ENCODE assay signal across 24 cellular contexts in the genomic region with DNA sequence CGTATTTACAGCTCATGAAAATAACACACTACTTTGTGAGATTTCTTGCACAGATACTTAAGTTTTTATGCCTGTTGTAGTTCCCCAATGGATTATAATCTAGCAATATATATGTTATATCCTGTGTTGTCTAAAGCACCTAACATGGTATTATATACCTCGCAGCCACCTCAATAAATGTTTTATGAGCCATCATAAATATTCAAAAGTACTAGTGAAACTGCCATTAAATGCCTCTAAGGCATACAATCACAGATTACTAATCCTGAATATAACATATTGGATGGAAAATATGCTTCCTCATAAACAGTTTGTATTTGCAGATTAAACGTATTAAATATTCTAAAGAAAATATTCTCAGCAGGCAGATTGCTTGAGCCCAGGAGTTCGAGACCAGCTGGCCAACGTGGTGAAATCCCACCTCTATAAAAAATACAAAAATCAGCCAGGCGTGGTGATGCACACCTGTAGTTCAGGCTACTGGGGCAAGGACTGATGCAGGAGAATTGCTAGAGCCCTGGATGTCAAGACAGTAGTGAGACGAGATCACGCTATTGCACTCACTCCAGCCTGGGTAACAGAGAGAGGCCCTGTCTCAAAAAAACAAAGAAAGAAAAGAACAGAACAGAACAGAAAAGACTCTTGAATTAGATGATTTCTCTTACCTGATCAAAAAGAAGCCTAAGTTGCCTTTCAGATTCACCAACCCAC.
"Had no signal": no experiment of that assay in that cellular context is flagged by ENCODE, and none has a peak within 500 bp of the region (broad histone marks: within the 10 kb centered on the region; RNA-seq: fewer than 3 reads in every experiment).

No MANE protein-coding gene starts in this region.

- H3K27me3 ChIP-seq: adrenal gland, breast epithelium, ovary, spleen, testis had no signal

- H3K4me1 ChIP-seq: adrenal gland, breast epithelium, left ventricle myocardium inferior, prostate gland, spleen, testis had no signal

- DNase-seq: activated CD4-positive, alpha-beta T cell treated with anti-CD3 and anti-CD28 coated beads for 1 hour; activated CD4-positive, alpha-beta T cell treated with anti-CD3 and anti-CD28 coated beads, Interleukin-2, amount 50 U/mL, for 1 hour; activated naive CD4-positive, alpha-beta T cell; activated T-cell treated with anti-CD3 and anti-CD28 coated beads, Interleukin-2, amount 50 U/mL, for 1 hour; effector memory CD4-positive, alpha-beta T cell; foreskin melanocyte; kidney glomerular epithelial cell; left ventricle myocardium inferior; mammary epithelial cell; naive thymus-derived CD8-positive, alpha-beta T cell; ovary; spleen; stimulated activated CD4-positive, alpha-beta T cell treated with anti-CD3 and anti-CD28 coated beads, Interleukin-4, amount 100 ng/mL, for 1 hour; stimulated activated naive CD4-positive, alpha-beta T cell; testis; trophoblast cell; WERI-Rb-1 had no signal

- H3K9me3 Mint-ChIP-seq: activated T-helper 2 cell treated with anti-CD3 and anti-CD28 coated beads, Interferon-gamma antibody, Interleukin-2, Interleukin-4, amounts not matched to agents 10 μg/mL and 5 μg/mL and 100 μg/mL, durations not matched to agents 14 hours and 24 hours and 36 hours; central memory CD8-positive, alpha-beta T cell; mesothelial cell of epicardium; naive thymus-derived CD8-positive, alpha-beta T cell had no signal

- H3K27ac ChIP-seq: adrenal gland, breast epithelium, left ventricle myocardium inferior, ovary, prostate gland, spleen, testis, WERI-Rb-1 had no signal

- H3K4me1 Mint-ChIP-seq: central memory CD8-positive, alpha-beta T cell had no signal

- H3K9me3 ChIP-seq: adrenal gland, breast epithelium, left ventricle myocardium inferior, ovary, prostate gland, spleen, testis had no signal

- H3K27me3 Mint-ChIP-seq: activated naive CD8-positive, alpha-beta T cell; central memory CD8-positive, alpha-beta T cell; naive thymus-derived CD8-positive, alpha-beta T cell had no signal

- H3K4me3 ChIP-seq: adrenal gland, breast epithelium, left ventricle myocardium inferior, ovary, prostate gland, spleen, testis had no signal

- H3K4me3 Mint-ChIP-seq: activated naive CD8-positive, alpha-beta T cell; central memory CD8-positive, alpha-beta T cell; mesothelial cell of epicardium; naive thymus-derived CD8-positive, alpha-beta T cell had no signal

- H3K27ac Mint-ChIP-seq: activated naive CD8-positive, alpha-beta T cell; activated T-helper 2 cell treated with anti-CD3 and anti-CD28 coated beads, Interferon-gamma antibody, Interleukin-2, Interleukin-4, amounts not matched to agents 10 μg/mL and 5 μg/mL and 100 μg/mL, durations not matched to agents 14 hours and 24 hours and 36 hours; mesothelial cell of epicardium had no signal

- H3K36me3 ChIP-seq: ovary, prostate gland had no signal
